ENCODE assay signal across 8 cellular contexts in the genomic region with DNA sequence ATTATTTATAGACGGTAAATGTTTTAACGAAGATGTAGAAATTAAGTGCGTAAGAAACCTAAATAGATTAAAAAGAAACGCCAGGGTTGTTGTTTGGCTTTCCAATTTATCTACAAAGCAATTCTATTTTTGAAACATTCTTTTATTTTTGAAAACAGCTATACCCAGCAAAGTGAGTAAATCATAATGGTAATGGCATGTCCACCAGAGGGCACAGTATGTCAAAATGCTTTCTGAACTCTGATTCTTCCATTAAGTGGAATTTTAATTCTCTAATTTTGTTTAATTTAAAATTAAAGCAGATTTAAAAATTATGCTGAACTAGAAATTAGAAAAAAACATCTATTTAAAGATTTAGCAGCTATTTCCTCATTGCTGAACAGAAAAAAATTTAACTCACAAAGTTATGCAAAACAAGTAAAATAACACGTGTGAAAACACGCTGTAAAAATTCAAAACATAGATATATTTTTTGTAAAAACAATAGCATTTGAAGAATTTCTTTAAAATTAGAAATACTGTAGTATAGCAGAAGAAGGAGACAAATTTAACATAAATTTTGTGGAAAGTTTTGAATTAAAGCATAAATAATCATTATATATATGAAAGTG. TPM values are rescaled to one million over a fixed set of nuclear protein-coding genes. Genes with fewer than 3 reads are reported as not detected.
A peak's percentile ranks its signal among the peaks of the same experiment; 100 is the strongest.
DNase-seq lines count a peak whose midpoint lies in the region; TF ChIP-seq lines count a peak whose summit lies in the region.

No MANE protein-coding gene starts in this region.

- H3K27ac ChIP-seq in cardiac muscle cell, result no peak overlapping the region
- H3K27ac ChIP-seq in right atrium auricular region, result no peak overlapping the region
- H3K27ac ChIP-seq in transverse colon, result no peak overlapping the region

- intact Hi-C loops in transverse colon (cut with DNase I; ENCODE audit: low total_unique reads), result no loop called here
- intact Hi-C loops in activated T-helper 1 cell treated with anti-CD3 and anti-CD28 coated beads, Interleukin-12 subunit alpha, Interleukin-12 subunit beta, Interleukin-2, Interleukin-4 antibody, amounts not matched to agents 30 ng/mL and 10 ng/mL and 1 ng/mL, durations not matched to agents 14 hours and 24 hours and 36 hours (cut with micrococcal nuclease), result loop anchor here (1.0 kb wide), 2 partner anchors 60 to 541 kb away; no protein-coding TSS in a partner anchor

- H3K4me1 ChIP-seq in cardiac muscle cell (ENCODE audit: low read depth) (no peaks in the 10 kb centered on the region), right atrium auricular region (no peaks in the 10 kb centered on the region), transverse colon (peaks cover under 1 to 14% (median 1%) of the 10 kb centered on the region in 4 donors)

- no peak for TF ChIP-seq POLR2A in transverse colon (IDR thresholded peaks at IDR 0.05)

- no peaks in the 10 kb centered on the region for H3K9me3 Mint-ChIP-seq in activated CD4-positive, alpha-beta memory T cell treated with anti-CD3 and anti-CD28 coated beads, Interleukin-2, amount 10 ng/mL, durations not matched to agents 7 days and 5 days
- no peaks in the 10 kb centered on the region for H3K9me3 Mint-ChIP-seq in activated T-helper 1 cell treated with anti-CD3 and anti-CD28 coated beads, Interleukin-12 subunit alpha, Interleukin-12 subunit beta, Interleukin-2, Interleukin-4 antibody, amounts not matched to agents 30 ng/mL and 10 ng/mL and 1 ng/mL, durations not matched to agents 14 hours and 24 hours and 36 hours

- H3K27me3 ChIP-seq in cardiac muscle cell (no peaks in the 10 kb centered on the region), right atrium auricular region (no peaks in the 10 kb centered on the region), transverse colon (no peaks in the 10 kb centered on the region)

- CTCF ChIA-PET in activated CD4-positive, alpha-beta memory T cell treated with anti-CD3 and anti-CD28 coated beads, Interleukin-2, amount 10 ng/mL, durations not matched to agents 7 days and 5 days (lab: Charles Lee), result interaction anchor here (0.7 to 1.0 kb wide), 3 partner anchors 60 to 541 kb away, joined by 3 to 4 read pairs (median 3); no protein-coding TSS in a partner anchor

- TF ChIP-seq EP300 in transverse colon (IDR thresholded peaks at IDR 0.05; ENCODE audit: low read depth), result no peak

- POLR2A ChIA-PET in activated CD4-positive, alpha-beta memory T cell treated with anti-CD3 and anti-CD28 coated beads, Interleukin-2, amount 10 ng/mL, durations not matched to agents 7 days and 5 days (lab: Charles Lee), result no interaction called here

- H3K36me3 Mint-ChIP-seq in activated CD4-positive, alpha-beta memory T cell treated with anti-CD3 and anti-CD28 coated beads, Interleukin-2, amount 10 ng/mL, durations not matched to agents 7 days and 5 days (ENCODE audit: low read depth), result no peaks in the 10 kb centered on the region
- no peaks in the 10 kb centered on the region for H3K36me3 Mint-ChIP-seq in activated T-helper 1 cell treated with anti-CD3 and anti-CD28 coated beads, Interleukin-12 subunit alpha, Interleukin-12 subunit beta, Interleukin-2, Interleukin-4 antibody, amounts not matched to agents 30 ng/mL and 10 ng/mL and 1 ng/mL, durations not matched to agents 14 hours and 24 hours and 36 hours (ENCODE audit: low read depth)

- WGBS in transverse colon (ENCODE audit: low coverage in 1 of 2), 2 donors, result 76 to 80% methylated on average over 6 of the region's 6 CpGs

- no peak overlapping the region for H3K4me3 ChIP-seq in cardiac muscle cell
- no peak overlapping the region for H3K4me3 ChIP-seq in right atrium auricular region
- H3K4me3 ChIP-seq in fibroblast of pulmonary artery (replicated peaks; ENCODE audit: low read depth, low read length), result no peak overlapping the region
- H3K4me3 ChIP-seq in transverse colon, result no peak overlapping the region

- H3K9me3 ChIP-seq in cardiac muscle cell (ENCODE audit: low read depth), result no peaks in the 10 kb centered on the region
- no peaks in the 10 kb centered on the region for H3K9me3 ChIP-seq in right atrium auricular region
- H3K9me3 ChIP-seq in transverse colon, result no peaks in the 10 kb centered on the region

- no peaks in the 10 kb centered on the region for H3K4me1 Mint-ChIP-seq in activated CD4-positive, alpha-beta memory T cell treated with anti-CD3 and anti-CD28 coated beads, Interleukin-2, amount 10 ng/mL, durations not matched to agents 7 days and 5 days
- H3K4me1 Mint-ChIP-seq in activated T-helper 1 cell treated with anti-CD3 and anti-CD28 coated beads, Interleukin-12 subunit alpha, Interleukin-12 subunit beta, Interleukin-2, Interleukin-4 antibody, amounts not matched to agents 30 ng/mL and 10 ng/mL and 1 ng/mL, durations not matched to agents 14 hours and 24 hours and 36 hours (ENCODE audit: low read depth), result no peaks in the 10 kb centered on the region

- in situ Hi-C loops in transverse colon (cut with MboI; ENCODE audit: low pct_ligation_motif_present in 1 of 4, low pct_unique_long_range_greater_than_20kb in 1 of 4, low sequenced_read_pairs in 3 of 4), result no loop called here

- H3K27ac Mint-ChIP-seq in activated CD4-positive, alpha-beta memory T cell treated with anti-CD3 and anti-CD28 coated beads, Interleukin-2, amount 10 ng/mL, durations not matched to agents 7 days and 5 days, result no peak overlapping the region
- H3K27ac Mint-ChIP-seq in activated T-helper 1 cell treated with anti-CD3 and anti-CD28 coated beads, Interleukin-12 subunit alpha, Interleukin-12 subunit beta, Interleukin-2, Interleukin-4 antibody, amounts not matched to agents 30 ng/mL and 10 ng/mL and 1 ng/mL, durations not matched to agents 14 hours and 24 hours and 36 hours, result no peak overlapping the region

- no peaks in the 10 kb centered on the region for H3K27me3 Mint-ChIP-seq in activated CD4-positive, alpha-beta memory T cell treated with anti-CD3 and anti-CD28 coated beads, Interleukin-2, amount 10 ng/mL, durations not matched to agents 7 days and 5 days
- no peaks in the 10 kb centered on the region for H3K27me3 Mint-ChIP-seq in activated T-helper 1 cell treated with anti-CD3 and anti-CD28 coated beads, Interleukin-12 subunit alpha, Interleukin-12 subunit beta, Interleukin-2, Interleukin-4 antibody, amounts not matched to agents 30 ng/mL and 10 ng/mL and 1 ng/mL, durations not matched to agents 14 hours and 24 hours and 36 hours (ENCODE audit: insufficient read depth)

- H3K4me3 Mint-ChIP-seq in activated CD4-positive, alpha-beta memory T cell treated with anti-CD3 and anti-CD28 coated beads, Interleukin-2, amount 10 ng/mL, durations not matched to agents 7 days and 5 days, result no peak overlapping the region
- H3K4me3 Mint-ChIP-seq in activated T-helper 1 cell treated with anti-CD3 and anti-CD28 coated beads, Interleukin-12 subunit alpha, Interleukin-12 subunit beta, Interleukin-2, Interleukin-4 antibody, amounts not matched to agents 30 ng/mL and 10 ng/mL and 1 ng/mL, durations not matched to agents 14 hours and 24 hours and 36 hours, result no peak overlapping the region

- H3K36me3 ChIP-seq in cardiac muscle cell (no peaks in the 10 kb centered on the region), right atrium auricular region (no peaks in the 10 kb centered on the region), transverse colon (no peaks in the 10 kb centered on the region)

- DNase-seq in cardiac muscle cell (ENCODE audit: low read depth in 1 of 2, low spot score in 1 of 2) (peak; percentile 43 to 60), right atrium auricular region (ENCODE audit: low spot score) (no peak), RKO (ENCODE audit: low spot score) (peak; percentile 57), fibroblast of pulmonary artery (ENCODE audit: low read depth) (peak; percentile 70), transverse colon (no peak), HuH-7 (ENCODE audit: low spot score) (no peak)
- DNase-seq in activated CD4-positive, alpha-beta memory T cell treated with anti-CD3 and anti-CD28 coated beads, Interleukin-2, amount 10 ng/mL, durations not matched to agents 7 days and 5 days, result no peak
- DNase-seq in activated T-helper 1 cell treated with anti-CD3 and anti-CD28 coated beads, Interleukin-12 subunit alpha, Interleukin-12 subunit beta, Interleukin-2, Interleukin-4 antibody, amounts not matched to agents 30 ng/mL and 10 ng/mL and 1 ng/mL, durations not matched to agents 14 hours and 24 hours and 36 hours (ENCODE audit: low spot score), result no peak

- TF ChIP-seq CTCF in cardiac muscle cell (IDR thresholded peaks at IDR 0.05; ENCODE audit: low read depth, low read length) (peak; percentile 64), right atrium auricular region (IDR thresholded peaks at IDR 0.05) (peak in 1 of 2 donors; percentile 60), fibroblast of pulmonary artery (IDR thresholded peaks at IDR 0.05; ENCODE audit: low read length, missing control alignments) (peak; percentile 68), transverse colon (IDR thresholded peaks at IDR 0.05) (peak; percentile 44 to 66 (median 55))

RNA-seq across cellular contexts. Expression of a gene that starts 26.5 kb away (rescaled TPM):
- not detected in 2 replicates for total RNA-seq in cardiac muscle cell
- not detected in 2 replicates for polyA plus RNA-seq in cardiac muscle cell
- total RNA-seq in right atrium auricular region, result not detected
- total RNA-seq in transverse colon, result 10 to 100 TPM; 30.7 to 49.4 (median 41.1) TPM
- total RNA-seq in activated CD4-positive, alpha-beta memory T cell treated with anti-CD3 and anti-CD28 coated beads, Interleukin-2, amount 10 ng/mL, durations not matched to agents 7 days and 5 days, result under 1 TPM in 1 of 2 experiments, not detected in 1; 0.05 TPM
- not detected in 2 replicates for total RNA-seq in activated T-helper 1 cell treated with anti-CD3 and anti-CD28 coated beads, Interleukin-12 subunit alpha, Interleukin-12 subunit beta, Interleukin-2, Interleukin-4 antibody, amounts not matched to agents 30 ng/mL and 10 ng/mL and 1 ng/mL, durations not matched to agents 14 hours and 24 hours and 36 hours

Comparison
In these comparisons a context has a peak if more than half of its experiments do, and no peak if none do; other contexts are left out.
1. DNase-seq: peak in cardiac muscle cell (2 of 2), RKO (single experiment) and fibroblast of pulmonary artery (single experiment); none in right atrium auricular region (single experiment), transverse colon (single experiment), HuH-7 (single experiment), activated CD4-positive, alpha-beta memory T cell treated with anti-CD3 and anti-CD28 coated beads, Interleukin-2, amount 10 ng/mL, durations not matched to agents 7 days and 5 days (single experiment) and activated T-helper 1 cell treated with anti-CD3 and anti-CD28 coated beads, Interleukin-12 subunit alpha, Interleukin-12 subunit beta, Interleukin-2, Interleukin-4 antibody, amounts not matched to agents 30 ng/mL and 10 ng/mL and 1 ng/mL, durations not matched to agents 14 hours and 24 hours and 36 hours (single experiment).
2. RNA of a gene that starts 26.5 kb away (total RNA-seq): 30.7 to 49.4 TPM in transverse colon; 0.05 TPM in activated CD4-positive, alpha-beta memory T cell treated with anti-CD3 and anti-CD28 coated beads, Interleukin-2, amount 10 ng/mL, durations not matched to agents 7 days and 5 days, not detected in right atrium auricular region, not detected in cardiac muscle cell and not detected in activated T-helper 1 cell treated with anti-CD3 and anti-CD28 coated beads, Interleukin-12 subunit alpha, Interleukin-12 subunit beta, Interleukin-2, Interleukin-4 antibody, amounts not matched to agents 30 ng/mL and 10 ng/mL and 1 ng/mL, durations not matched to agents 14 hours and 24 hours and 36 hours; every median in the first group is over 10 times any median in the second.